Comparison of ENCODE assay signal across 7 cellular contexts in the genomic region with DNA sequence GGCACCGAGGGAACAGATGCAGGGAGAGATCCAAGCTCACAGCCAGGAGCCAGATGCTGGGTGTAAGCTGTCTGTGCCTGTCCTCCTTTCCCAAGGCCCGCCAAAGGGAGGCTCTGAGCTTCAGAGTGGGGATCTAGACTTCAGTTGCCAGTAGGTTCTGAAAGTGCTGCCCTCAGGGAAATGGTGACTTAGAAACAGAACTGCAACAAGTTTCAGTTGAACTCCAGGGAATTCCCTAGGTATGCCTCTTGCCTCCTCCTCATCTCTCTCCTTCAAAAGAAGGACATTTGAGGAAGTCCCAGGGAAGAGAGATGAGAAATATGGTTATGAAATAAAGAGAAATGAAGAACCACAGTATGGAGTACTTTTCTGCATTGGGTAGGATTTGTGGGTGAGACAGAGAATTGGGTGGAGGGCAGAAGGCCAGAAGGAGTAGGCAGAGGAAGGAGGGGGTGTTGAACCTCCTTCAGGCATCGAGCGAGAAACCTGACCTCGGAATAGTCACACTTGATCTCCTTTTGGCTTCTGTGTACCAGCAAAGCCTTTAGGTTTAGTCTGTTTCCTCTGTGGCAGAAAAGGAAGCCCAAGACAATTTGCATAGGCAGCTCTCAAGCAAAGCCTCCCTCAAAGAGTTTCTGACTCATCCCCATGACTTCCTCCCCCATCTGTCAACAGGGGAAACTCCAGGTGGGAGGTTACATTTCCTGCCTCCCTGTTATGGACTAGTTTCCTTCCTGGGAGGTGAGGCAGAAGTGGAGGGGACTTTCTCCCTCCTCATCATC. TPM values are rescaled to one million over a fixed set of nuclear protein-coding genes. Genes with fewer than 3 reads are reported as not detected.
A peak's percentile ranks its signal among the peaks of the same experiment; 100 is the strongest.
DNase-seq lines count a peak whose midpoint lies in the region; ATAC-seq, FAIRE-seq and TF ChIP-seq lines count a peak whose summit lies in the region.

No MANE protein-coding gene starts in this region.

- no peaks in the 10 kb centered on the region for H3K9me3 ChIP-seq in uterus

- no peaks in the 10 kb centered on the region for H3K4me1 ChIP-seq in uterus

- CTCF ChIA-PET in activated B cell treated with CpG ODN at 0.5 μM for 24 hours (lab: Charles Lee), result interaction anchor here (0.6 to 2.1 kb wide), 9 partner anchors 11 to 487 kb away, joined by 3 to 12 read pairs (median 6); no protein-coding TSS in a partner anchor

- H3K27me3 Mint-ChIP-seq in activated B cell treated with CpG ODN at 0.5 μM for 24 hours, result no peaks in the 10 kb centered on the region
- no peaks in the 10 kb centered on the region for H3K27me3 Mint-ChIP-seq in natural killer cell treated with Interleukin-12 subunit alpha and Interleukin-12 subunit beta and Interleukin-15 and Interleukin-18, amount 100 ng/mL, for 72 hours

- DNase-seq in GM12892 (ENCODE audit: insufficient read length), result peak; percentile 48
- peak; percentile 68 for DNase-seq in H54 (ENCODE audit: insufficient read length, low spot score)
- peak; percentile 78 for DNase-seq in LHCN-M2 (ENCODE audit: low read depth)
- DNase-seq in activated B cell treated with CpG ODN at 0.5 μM for 24 hours, result peak; percentile 41
- peak; percentile 32 to 90 for DNase-seq in dermis microvascular lymphatic vessel endothelial cell (ENCODE audit: low read depth in 2 of 2)
- peak; percentile 87 for DNase-seq in natural killer cell treated with Interleukin-12 subunit alpha and Interleukin-12 subunit beta and Interleukin-15 and Interleukin-18, amount 100 ng/mL, for 72 hours (ENCODE audit: low spot score)
- DNase-seq in uterus, result peak; percentile 33 to 72

- peaks cover 5% of the 10 kb centered on the region for H3K9me3 Mint-ChIP-seq in activated B cell treated with CpG ODN at 0.5 μM for 24 hours
- H3K9me3 Mint-ChIP-seq in natural killer cell treated with Interleukin-12 subunit alpha and Interleukin-12 subunit beta and Interleukin-15 and Interleukin-18, amount 100 ng/mL, for 72 hours, result no peaks in the 10 kb centered on the region

- no peaks in the 10 kb centered on the region for H3K27me3 ChIP-seq in uterus

- TF ChIP-seq CTCF in activated B cell treated with CpG ODN at 0.5 μM for 24 hours (IDR thresholded peaks at IDR 0.05) (no peak), uterus (IDR thresholded peaks at IDR 0.05) (no peak)

- H3K4me3 ChIP-seq in uterus, result no peak overlapping the region

- H3K27ac ChIP-seq in uterus, result peak overlapping the region; percentile 50 to 76

- TF ChIP-seq POLR2A in GM12892 (IDR thresholded peaks at IDR 0.05; ENCODE audit: low read depth, low read length), result peak; percentile 42
- no peak for TF ChIP-seq POLR2A in H54 (IDR thresholded peaks at IDR 0.05; ENCODE audit: low read depth, low read length)
- no peak for TF ChIP-seq POLR2A in uterus (IDR thresholded peaks at IDR 0.05)

- peaks cover 3% of the 10 kb centered on the region for H3K4me1 Mint-ChIP-seq in activated B cell treated with CpG ODN at 0.5 μM for 24 hours
- peaks cover 7 to 21% of the 10 kb centered on the region in 2 donors for H3K4me1 Mint-ChIP-seq in natural killer cell treated with Interleukin-12 subunit alpha and Interleukin-12 subunit beta and Interleukin-15 and Interleukin-18, amount 100 ng/mL, for 72 hours (ENCODE audit: low read depth in 2 of 2)

- intact Hi-C loops in activated B cell treated with CpG ODN at 0.5 μM for 24 hours (cut with micrococcal nuclease) (loop anchor here (1.0 to 10.0 kb wide), 12 partner anchors 14 to 1115 kb away; partner anchors contain the start of genes CDC42EP3, CEBPZ, GPATCH11 and HEATR5B), uterus (cut with DNase I; ENCODE audit: low total_unique reads) (no loop called here)

- POLR2A ChIA-PET in activated B cell treated with CpG ODN at 0.5 μM for 24 hours (lab: Charles Lee), result interaction anchor here (0.6 to 6.5 kb wide), 14 partner anchors 12 to 1361 kb away, joined by 3 to 102 read pairs (median 6); partner anchors contain the start of genes CEBPZ, NDUFAF7, PRKD3 and RMDN2

- peak; percentile 92 for ATAC-seq in activated B cell treated with CpG ODN at 0.5 μM for 24 hours (ENCODE audit: low read depth)
- ATAC-seq in natural killer cell treated with Interleukin-12 subunit alpha and Interleukin-12 subunit beta and Interleukin-15 and Interleukin-18, amount 100 ng/mL, for 72 hours, result peak; percentile 94 to 95

- H3K27ac Mint-ChIP-seq in activated B cell treated with CpG ODN at 0.5 μM for 24 hours, result no peak overlapping the region
- H3K27ac Mint-ChIP-seq in natural killer cell treated with Interleukin-12 subunit alpha and Interleukin-12 subunit beta and Interleukin-15 and Interleukin-18, amount 100 ng/mL, for 72 hours, result no peak overlapping the region

- peak overlapping the region; percentile 71 for H3K4me3 Mint-ChIP-seq in activated B cell treated with CpG ODN at 0.5 μM for 24 hours
- H3K4me3 Mint-ChIP-seq in natural killer cell treated with Interleukin-12 subunit alpha and Interleukin-12 subunit beta and Interleukin-15 and Interleukin-18, amount 100 ng/mL, for 72 hours, result no peak overlapping the region

- FAIRE-seq in GM12892 (lab: Jason Lieb, UNC) (peak; percentile 98), H54 (lab: Jason Lieb, UNC) (peak; percentile 81)

- no peaks in the 10 kb centered on the region for H3K36me3 ChIP-seq in uterus

- H3K36me3 Mint-ChIP-seq in activated B cell treated with CpG ODN at 0.5 μM for 24 hours (ENCODE audit: low read depth), result no peaks in the 10 kb centered on the region
- no peaks in the 10 kb centered on the region for H3K36me3 Mint-ChIP-seq in natural killer cell treated with Interleukin-12 subunit alpha and Interleukin-12 subunit beta and Interleukin-15 and Interleukin-18, amount 100 ng/mL, for 72 hours

RNA-seq across cellular contexts. Expression of gene QPCT, which starts 45.7 kb away (rescaled TPM):
- polyA plus RNA-seq in GM12892 (2012; ENCODE audit: missing spikeins), result 2.4 TPM
- total RNA-seq in LHCN-M2 (2014; rRNA removed) (0.13 and 0.57 TPM in 2 replicates), activated B cell treated with CpG ODN at 0.5 μM for 24 hours (1.9 and 2.1 TPM in 2 replicates), dermis microvascular lymphatic vessel endothelial cell (3.9 and 4.2 TPM in 2 replicates), uterus (10 to 100 TPM in 2 of 4 donors, 1 to 10 TPM in 2; 4.4 to 46.9 (median 8.7) TPM)
- polyA plus RNA-seq in LHCN-M2 (2012), result 0.26 TPM
- 1 to 10 TPM in 1 of 2 donors, under 1 TPM in 1; 0.33 to 1.5 TPM for total RNA-seq in natural killer cell treated with Interleukin-12 subunit alpha and Interleukin-12 subunit beta and Interleukin-15 and Interleukin-18, amount 100 ng/mL, for 72 hours
